ENCODE assay signal across 10 cellular contexts in the genomic region with DNA sequence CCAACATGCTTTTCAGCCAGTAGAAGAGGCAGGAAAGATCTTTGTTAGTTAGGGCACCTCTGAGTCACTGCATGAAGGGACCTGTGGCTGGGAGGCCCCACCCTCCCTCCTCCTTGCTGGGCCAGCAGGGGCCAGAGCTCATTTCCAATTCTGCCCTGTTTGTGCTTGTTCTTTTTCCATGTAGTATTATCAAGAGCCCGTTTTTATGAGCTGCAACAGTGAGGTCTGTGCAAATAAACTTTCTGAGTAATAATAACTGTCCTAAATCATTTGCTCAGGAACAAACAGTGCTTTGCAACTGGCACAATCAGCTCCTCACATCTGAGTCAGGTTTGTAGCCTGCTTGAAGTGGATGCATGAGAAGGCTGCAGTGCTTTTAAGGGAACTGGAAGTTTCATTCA.
DNase-seq lines count a peak whose midpoint lies in the region; ATAC-seq and TF ChIP-seq lines count a peak whose summit lies in the region.
"Had no signal": no experiment of that assay in that cellular context is flagged by ENCODE, and none has a peak within 500 bp of the region (broad histone marks: within the 10 kb centered on the region; RNA-seq: fewer than 3 reads in every experiment).

No MANE protein-coding gene starts in this region.

- H3K4me2 ChIP-seq in neuronal stem cell (ENCODE audit: insufficient read depth, low read length, poor library complexity, severe bottlenecking): no peak overlapping the region

- H2BK15ac ChIP-seq in neuronal stem cell (ENCODE audit: low read length): no peak overlapping the region

- no peak overlapping the region for H2AK5ac ChIP-seq in neuronal stem cell (ENCODE audit: low read depth, low read length)

- intact Hi-C loops in activated CD8-positive, alpha-beta T cell treated with anti-CD3 and anti-CD28 coated beads for 36 hours (cut with micrococcal nuclease): no loop called here

- DNase-seq in NOMO-1 treated with DMSO at 0.1 percent for 48 hours (lab: John Stamatoyannopoulos, UW; ENCODE audit: unreplicated experiment): peak; percentile 26
- no peak for DNase-seq in NOMO-1 treated with dmso at 0.1 percent for 144 hours (lab: John Stamatoyannopoulos, UW; ENCODE audit: unreplicated experiment)
- peak; percentile 71 for DNase-seq in activated CD8-positive, alpha-beta T cell treated with anti-CD3 and anti-CD28 coated beads for 36 hours
- peak; percentile 83 for DNase-seq in fibroblast of villous mesenchyme (ENCODE audit: low read depth)
- peak; percentile 26 for DNase-seq in stimulated activated CD8-positive, alpha-beta memory T cell treated with anti-CD3 and anti-CD28 coated beads, Interleukin-4, amount 100 ng/mL, for 24 hours (ENCODE audit: low read depth)
- DNase-seq in OCI-M1 (lab: John Stamatoyannopoulos, UW): no peak
- DNase-seq in neuronal stem cell (ENCODE audit: low spot score): no peak

- no peak overlapping the region for H2AFZ ChIP-seq in neuronal stem cell (ENCODE audit: low read length)

- ATAC-seq in activated CD8-positive, alpha-beta T cell treated with anti-CD3 and anti-CD28 coated beads for 36 hours: peak; percentile 83
- ATAC-seq in HG03521 (IDR thresholded peaks at IDR 0.05; ENCODE audit: unreplicated experiment): no peak

- no peak overlapping the region for H2BK120ac ChIP-seq in neuronal stem cell (ENCODE audit: low read depth, low read length)

- H2BK12ac ChIP-seq in neuronal stem cell (ENCODE audit: low read length): no peak overlapping the region

- no peaks in the 10 kb centered on the region for H3K27me3 Mint-ChIP-seq in activated CD8-positive, alpha-beta T cell treated with anti-CD3 and anti-CD28 coated beads for 36 hours

- H3K79me1 ChIP-seq in neuronal stem cell (ENCODE audit: low read depth, low read length): no peaks in the 10 kb centered on the region

- H3K4me1 Mint-ChIP-seq in activated CD8-positive, alpha-beta T cell treated with anti-CD3 and anti-CD28 coated beads for 36 hours (ENCODE audit: low read depth): peaks cover 67% of the 10 kb centered on the region

- CTCF ChIA-PET in activated CD8-positive, alpha-beta T cell treated with anti-CD3 and anti-CD28 coated beads for 36 hours (lab: Charles Lee): interaction anchor here (0.6 to 1.6 kb wide), 12 partner anchors 9 to 133 kb away, joined by 3 to 7 read pairs (median 4); partner anchors contain the start of gene ARL4C

- H3K27me3 ChIP-seq in neuronal stem cell (ENCODE audit: control insufficient read depth in 3 of 3, insufficient read depth in 3 of 3, low read depth in 1 of 3, low read length in 3 of 3): peaks cover 0 to 5% (median 0%) of the 10 kb centered on the region in 3 experiments

- H3K4ac ChIP-seq in neuronal stem cell (ENCODE audit: low read length): no peak overlapping the region

- H4K91ac ChIP-seq in neuronal stem cell (ENCODE audit: low read depth, low read length, poor library complexity): no peak overlapping the region

- H3K23ac ChIP-seq in neuronal stem cell (ENCODE audit: low read depth, low read length, poor library complexity): no peak overlapping the region

- no peaks in the 10 kb centered on the region for H3K9me3 ChIP-seq in neuronal stem cell (replicated peaks in 1 of 2; ENCODE audit: control insufficient read depth in 2 of 2, insufficient read depth in 1 of 2, low read depth in 1 of 2, low read length in 2 of 2)

- no peak overlapping the region for H3K4me3 ChIP-seq in fibroblast of villous mesenchyme (ENCODE audit: low read depth, low read length)
- no peak overlapping the region for H3K4me3 ChIP-seq in neuronal stem cell (ENCODE audit: low read length in 2 of 2)
- H3K4me3 ChIP-seq: SK-N-MC had no signal

- TF ChIP-seq CTCF in activated CD8-positive, alpha-beta T cell treated with anti-CD3 and anti-CD28 coated beads for 36 hours (IDR thresholded peaks at IDR 0.05): no peak
- TF ChIP-seq CTCF in fibroblast of villous mesenchyme (IDR thresholded peaks at IDR 0.05; ENCODE audit: insufficient read depth, low read depth, low read length): no peak

- no peak overlapping the region for H4K8ac ChIP-seq in neuronal stem cell (ENCODE audit: low read depth, low read length)

- POLR2A ChIA-PET in activated CD8-positive, alpha-beta T cell treated with anti-CD3 and anti-CD28 coated beads for 36 hours (lab: Charles Lee): interaction anchor here (1.0 to 1.6 kb wide), 3 partner anchors 10 to 86 kb away, joined by 3 to 4 read pairs (median 4); no protein-coding TSS in a partner anchor

- H3K4me1 ChIP-seq in neuronal stem cell (ENCODE audit: control insufficient read depth in 2 of 2, insufficient read depth in 1 of 2, low read depth in 1 of 2, low read length in 2 of 2): peaks cover 11 to 23% of the 10 kb centered on the region in 2 donors

- no peak overlapping the region for H3K4me3 Mint-ChIP-seq in activated CD8-positive, alpha-beta T cell treated with anti-CD3 and anti-CD28 coated beads for 36 hours
- H3K4me3 Mint-ChIP-seq: B cell had no signal

- no peak overlapping the region for H3K27ac ChIP-seq in neuronal stem cell (replicated peaks; ENCODE audit: low read length)
- H3K27ac ChIP-seq: SK-N-MC had no signal

- H3K36me3 Mint-ChIP-seq in activated CD8-positive, alpha-beta T cell treated with anti-CD3 and anti-CD28 coated beads for 36 hours (ENCODE audit: low read depth): peaks cover 6% of the 10 kb centered on the region

- no peak overlapping the region for H3K14ac ChIP-seq in neuronal stem cell (ENCODE audit: low read length)

- H3K36me3 ChIP-seq in neuronal stem cell (replicated peaks in 1 of 2; ENCODE audit: control insufficient read depth in 2 of 2, insufficient read depth in 2 of 2, low read length in 2 of 2): no peaks in the 10 kb centered on the region

- H3K27ac Mint-ChIP-seq in activated CD8-positive, alpha-beta T cell treated with anti-CD3 and anti-CD28 coated beads for 36 hours: peak overlapping the region; percentile 52
- H3K27ac Mint-ChIP-seq: B cell had no signal

- no peak overlapping the region for H2BK5ac ChIP-seq in neuronal stem cell (ENCODE audit: low read length)

- H3K9me3 Mint-ChIP-seq in activated CD8-positive, alpha-beta T cell treated with anti-CD3 and anti-CD28 coated beads for 36 hours: no peaks in the 10 kb centered on the region

- no peak overlapping the region for H3K18ac ChIP-seq in neuronal stem cell (ENCODE audit: low read length)

- H3K9ac ChIP-seq in neuronal stem cell (ENCODE audit: low read depth, low read length, poor library complexity): no peak overlapping the region

- WGBS in neuronal stem cell (ENCODE audit: extremely low coverage in 2 of 2, insufficient read length in 2 of 2, insufficient replicate concordance in 1 of 2), 2 donors: no CpG with 5 or more reads among the region's 1 CpG

Comparison
In these comparisons a context has a peak if more than half of its experiments do, and no peak if none do; other contexts are left out.
1. DNase-seq: peak in NOMO-1 treated with DMSO at 0.1 percent for 48 hours (single experiment), activated CD8-positive, alpha-beta T cell treated with anti-CD3 and anti-CD28 coated beads for 36 hours (single experiment), fibroblast of villous mesenchyme (single experiment) and stimulated activated CD8-positive, alpha-beta memory T cell treated with anti-CD3 and anti-CD28 coated beads, Interleukin-4, amount 100 ng/mL, for 24 hours (single experiment); none in NOMO-1 treated with dmso at 0.1 percent for 144 hours (single experiment), OCI-M1 (single experiment) and neuronal stem cell (single experiment).